Comparison of ENCODE assay signal across 25 cellular contexts in the genomic region with DNA sequence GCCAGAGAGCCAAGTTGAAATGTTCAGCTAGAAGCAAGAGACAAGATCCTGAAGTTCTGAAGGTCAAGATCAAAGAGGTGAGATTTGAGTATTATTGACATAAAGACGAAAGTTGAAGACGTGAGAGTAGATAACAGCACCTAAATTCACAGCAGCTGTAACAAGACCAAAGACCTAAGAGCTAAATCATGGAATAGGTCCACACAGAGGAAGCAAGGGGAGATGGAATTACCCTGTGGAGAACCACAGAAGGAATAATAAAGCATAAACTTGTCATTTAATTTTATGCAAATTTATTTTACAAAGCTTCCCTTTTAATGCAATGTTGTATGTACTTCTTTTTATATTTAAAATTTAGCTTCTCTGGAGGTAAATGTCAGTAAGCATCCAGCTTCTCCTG.
"Had no signal": no experiment of that assay in that cellular context is flagged by ENCODE, and none has a peak within 500 bp of the region (broad histone marks: within the 10 kb centered on the region; RNA-seq: fewer than 3 reads in every experiment).

No MANE protein-coding gene starts in this region.

- H3K4me3 Mint-ChIP-seq: naive thymus-derived CD8-positive, alpha-beta T cell; nephron progenitor cell; stimulated activated effector memory CD8-positive, alpha-beta T cell treated with anti-CD3 and anti-CD28 coated beads, Interleukin-12 subunit alpha, Interleukin-12 subunit beta, amount 100 ng/mL, for 72 hours; type B pancreatic cell had no signal

- FAIRE-seq: endothelial cell of umbilical vein, keratinocyte had no signal

- H3K4me1 Mint-ChIP-seq: naive thymus-derived CD8-positive, alpha-beta T cell; stimulated activated effector memory CD8-positive, alpha-beta T cell treated with anti-CD3 and anti-CD28 coated beads, Interleukin-12 subunit alpha, Interleukin-12 subunit beta, amount 100 ng/mL, for 72 hours had no signal

- DNase-seq: colonic mucosa; dermis blood vessel endothelial cell; effector memory CD4-positive, alpha-beta T cell; foreskin keratinocyte; heart left ventricle; left ventricle myocardium superior; lower lobe of right lung; naive thymus-derived CD8-positive, alpha-beta T cell; nephron progenitor cell; nucleus accumbens; sigmoid colon; stimulated activated CD4-positive, alpha-beta T cell treated with anti-CD3 and anti-CD28 coated beads, Interleukin-2, amount 100 ng/mL, for 24 hours; stimulated activated CD4-positive, alpha-beta T cell treated with anti-CD3 and anti-CD28 coated beads, Interleukin-4, amount 100 ng/mL, for 24 hours; stimulated activated naive CD4-positive, alpha-beta T cell treated with Interleukin-2 at 50 U/mL for 16 hours; stomach; tibial artery had no signal

- H3K4me2 ChIP-seq: hepatocyte had no signal

- H3K79me2 ChIP-seq: hepatocyte had no signal

- H2AFZ ChIP-seq: hepatocyte had no signal

- H3K9me3 ChIP-seq: colonic mucosa, esophagus muscularis mucosa, gastroesophageal sphincter, heart left ventricle, lower lobe of right lung, prostate gland, right atrium auricular region, sigmoid colon, stomach, tibial artery had no signal

- H3K27me3 ChIP-seq: colonic mucosa, esophagus muscularis mucosa, foreskin keratinocyte, gastroesophageal sphincter, heart left ventricle, hepatocyte, right atrium auricular region, sigmoid colon, stomach, tibial artery had no signal

- H3K27ac Mint-ChIP-seq: naive thymus-derived CD8-positive, alpha-beta T cell; stimulated activated effector memory CD8-positive, alpha-beta T cell treated with anti-CD3 and anti-CD28 coated beads, Interleukin-12 subunit alpha, Interleukin-12 subunit beta, amount 100 ng/mL, for 72 hours; type B pancreatic cell had no signal

- ATAC-seq: foreskin keratinocyte; gastroesophageal sphincter; heart left ventricle; left ventricle myocardium superior; lower lobe of right lung; naive thymus-derived CD8-positive, alpha-beta T cell; stimulated activated effector memory CD8-positive, alpha-beta T cell treated with anti-CD3 and anti-CD28 coated beads, Interleukin-12 subunit alpha, Interleukin-12 subunit beta, amount 100 ng/mL, for 72 hours had no signal

- H3K36me3 Mint-ChIP-seq: naive thymus-derived CD8-positive, alpha-beta T cell; stimulated activated effector memory CD8-positive, alpha-beta T cell treated with anti-CD3 and anti-CD28 coated beads, Interleukin-12 subunit alpha, Interleukin-12 subunit beta, amount 100 ng/mL, for 72 hours; type B pancreatic cell had no signal

- H3K36me3 ChIP-seq: colonic mucosa, esophagus muscularis mucosa, gastroesophageal sphincter, heart left ventricle, lower lobe of right lung, prostate gland, right atrium auricular region, sigmoid colon, stomach, tibial artery had no signal

- H3K27me3 Mint-ChIP-seq: naive thymus-derived CD8-positive, alpha-beta T cell; type B pancreatic cell had no signal

- H3K27ac ChIP-seq: colonic mucosa, esophagus muscularis mucosa, foreskin keratinocyte, gastroesophageal sphincter, heart left ventricle, hepatocyte, lower lobe of right lung, prostate gland, right atrium auricular region, sigmoid colon, stomach, tibial artery had no signal

- H3K9me3 Mint-ChIP-seq: type B pancreatic cell had no signal

- H3K4me1 ChIP-seq: colonic mucosa, esophagus muscularis mucosa, foreskin keratinocyte, gastroesophageal sphincter, heart left ventricle, lower lobe of right lung, prostate gland, right atrium auricular region, sigmoid colon, stomach, tibial artery had no signal

- H3K4me3 ChIP-seq: colonic mucosa, esophagus muscularis mucosa, gastroesophageal sphincter, heart left ventricle, hepatocyte, lower lobe of right lung, prostate gland, right atrium auricular region, sigmoid colon, stomach, tibial artery had no signal
